1 cellular context compared by ENCODE assay signal in genomic region chr6:167855825-167856425, GRCh38.
TF ChIP-seq lines count a peak whose summit lies in the region.

No MANE protein-coding gene starts in this region.

TF ChIP-seq in IMR-90, 13 proteins besides CTCF, POLR2A, EP300 and RAD21 (continued from another document):
- TF ChIP-seq NFE2L2 (IDR thresholded peaks at IDR 0.05; ENCODE audit: low read depth, low read length) (peak; percentile 28; the same call in 1 of the 2 replicates), FOS (IDR thresholded peaks at IDR 0.05; ENCODE audit: low read depth, low read length) (peak; percentile 91), RFX5 (IDR thresholded peaks at IDR 0.05; ENCODE audit: low read depth, low read length) (no peak), MAFK (IDR thresholded peaks at IDR 0.05; ENCODE audit: low read depth, low read length) (no peak; the same call in 1 of the 2 replicates)
